In genomic region chr14:100605230-100605629, GRCh38 we compare ENCODE assay signal across 15 cellular contexts.
"Had no signal": no experiment of that assay in that cellular context is flagged by ENCODE, and none has a peak within 500 bp of the region (broad histone marks: within the 10 kb centered on the region; RNA-seq: fewer than 3 reads in every experiment).

No MANE protein-coding gene starts in this region.

- H3K4me1 Mint-ChIP-seq: activated naive CD8-positive, alpha-beta T cell treated with anti-CD3 and anti-CD28 coated beads, Interleukin-2, amount 10 ng/mL, durations not matched to agents 7 days and 5 days; activated T-helper 17 cell treated with anti-CD3 and anti-CD28 coated beads, Interleukin-2, amount 50 U/mL, for 72 hours had no signal

- DNase-seq: activated CD4-positive, alpha-beta T cell treated with anti-CD3 and anti-CD28 coated beads, Interleukin-2, amount 50 U/mL, for 1 hour; activated CD8-positive, alpha-beta T cell treated with anti-CD3 and anti-CD28 coated beads for 36 hours; activated naive CD4-positive, alpha-beta T cell; activated naive CD8-positive, alpha-beta T cell treated with anti-CD3 and anti-CD28 coated beads, Interleukin-2, amount 10 ng/mL, durations not matched to agents 7 days and 5 days; activated T-cell treated with anti-CD3 and anti-CD28 coated beads, Interleukin-2, amount 50 U/mL, for 4 hours; foreskin keratinocyte; left ventricle myocardium superior; psoas muscle; stimulated activated CD4-positive, alpha-beta T cell treated with anti-CD3 and anti-CD28 coated beads, Interleukin-4, amount 100 ng/mL, for 1 hour; T-helper 2 cell; thyroid gland had no signal

- H3K27ac Mint-ChIP-seq: activated CD8-positive, alpha-beta T cell treated with anti-CD3 and anti-CD28 coated beads for 36 hours; activated naive CD8-positive, alpha-beta T cell treated with anti-CD3 and anti-CD28 coated beads, Interleukin-2, amount 10 ng/mL, durations not matched to agents 7 days and 5 days; activated T-helper 17 cell treated with anti-CD3 and anti-CD28 coated beads, Interleukin-2, amount 50 U/mL, for 72 hours; brain; dendritic cell treated with granulocyte-macrophage colony-stimulating factor and Interleukin-4, amounts not matched to agents 40 ng/mL and 50 ng/mL, for 4 days; stimulated activated naive CD8-positive, alpha-beta T cell treated with anti-CD3 and anti-CD28 coated beads, Interleukin-15, Interleukin-2, amounts not matched to agents 100 ng/mL and 50 ng/mL, for 24 hours had no signal

- H3K4me3 Mint-ChIP-seq: activated CD8-positive, alpha-beta T cell treated with anti-CD3 and anti-CD28 coated beads for 36 hours; activated naive CD8-positive, alpha-beta T cell treated with anti-CD3 and anti-CD28 coated beads, Interleukin-2, amount 10 ng/mL, durations not matched to agents 7 days and 5 days; activated T-cell treated with anti-CD3 and anti-CD28 coated beads, Interleukin-2, amount 50 U/mL, for 4 hours; activated T-helper 17 cell treated with anti-CD3 and anti-CD28 coated beads, Interleukin-2, amount 50 U/mL, for 72 hours; brain; dendritic cell treated with granulocyte-macrophage colony-stimulating factor and Interleukin-4, amounts not matched to agents 40 ng/mL and 50 ng/mL, for 4 days; stimulated activated naive CD8-positive, alpha-beta T cell treated with anti-CD3 and anti-CD28 coated beads, Interleukin-15, Interleukin-2, amounts not matched to agents 100 ng/mL and 50 ng/mL, for 24 hours had no signal
